ENCODE assay signal across 12 cellular contexts in the genomic region with DNA sequence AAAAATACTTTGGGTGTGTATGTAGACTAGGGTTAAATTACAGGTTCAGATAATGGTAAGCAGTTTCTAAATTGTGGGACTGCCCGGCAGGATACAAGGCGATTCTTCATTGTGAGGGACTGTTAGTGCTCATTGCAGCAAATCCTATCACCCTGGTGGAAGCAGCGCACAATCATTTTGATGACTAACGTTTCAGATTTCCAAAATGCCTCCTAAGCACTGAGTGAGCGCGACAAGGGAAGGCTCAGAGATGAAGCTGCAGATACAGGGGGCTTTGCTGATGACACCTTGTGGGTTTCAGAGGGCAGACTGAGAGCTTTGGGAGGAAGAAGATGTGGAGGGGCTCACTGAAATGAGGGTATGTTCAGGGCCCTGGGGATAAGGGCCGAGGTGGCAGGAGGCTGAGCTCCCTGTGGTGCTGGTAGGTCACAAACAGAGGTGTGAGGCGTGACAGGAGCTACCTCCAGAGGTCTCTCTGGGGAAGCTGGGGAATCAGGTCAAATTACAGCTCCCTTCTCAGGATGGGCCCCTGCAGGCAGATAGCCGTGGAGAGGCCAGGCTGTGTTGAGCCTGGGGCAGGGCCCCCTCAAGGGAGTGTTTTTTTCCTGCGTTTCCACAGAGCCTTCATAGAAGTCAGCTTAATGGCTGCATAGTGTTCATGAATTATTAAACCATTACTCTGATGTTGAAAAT.
DNase-seq lines count a peak whose midpoint lies in the region; ATAC-seq and TF ChIP-seq lines count a peak whose summit lies in the region.
"Had no signal": no experiment of that assay in that cellular context is flagged by ENCODE, and none has a peak within 500 bp of the region (broad histone marks: within the 10 kb centered on the region; RNA-seq: fewer than 3 reads in every experiment).

No MANE protein-coding gene starts in this region.

- 67% methylated on average over 10 of the region's 10 CpGs for WGBS in prostate gland

- no peak overlapping the region for H3K27ac ChIP-seq in prostate gland
- H3K27ac ChIP-seq: heart left ventricle, stomach had no signal

- no peak for TF ChIP-seq POLR2A in prostate gland (IDR thresholded peaks at IDR 0.05)

- no peak overlapping the region for H3K4me3 ChIP-seq in prostate gland
- H3K4me3 ChIP-seq: heart left ventricle, stomach had no signal

- H3K4me1 ChIP-seq in prostate gland (replicated peaks): no peaks in the 10 kb centered on the region
- H3K4me1 ChIP-seq: stomach had no signal

- peak; percentile 17 for DNase-seq in EL
- peak; percentile 12 for DNase-seq in HuH-7.5 (ENCODE audit: low spot score)
- DNase-seq in RKO (ENCODE audit: low spot score): peak; percentile 16
- DNase-seq in kidney tubule cell (ENCODE audit: low spot score): peak; percentile 19
- no peak for DNase-seq in prostate gland (ENCODE audit: low spot score)
- no peak for DNase-seq in stimulated activated CD4-positive, alpha-beta T cell treated with anti-CD3 and anti-CD28 coated beads, Interleukin-12 subunit alpha, Interleukin-12 subunit beta, amount 100 ng/mL, for 4 hours
- DNase-seq: CD4-positive, CD25-positive, alpha-beta regulatory T cell; heart left ventricle; left ventricle myocardium superior; stomach had no signal

- H3K36me3 ChIP-seq in prostate gland: no peaks in the 10 kb centered on the region
- H3K36me3 ChIP-seq: heart left ventricle, stomach had no signal

- H3K27me3 ChIP-seq in prostate gland (replicated peaks; ENCODE audit: insufficient read depth): no peaks in the 10 kb centered on the region

- intact Hi-C loops in prostate gland (cut with DNase I): no loop called here

- no peak for TF ChIP-seq CTCF in prostate gland (IDR thresholded peaks at IDR 0.05)

- no peak for ATAC-seq in HG02970 (IDR thresholded peaks at IDR 0.05; ENCODE audit: low FRiP score, unreplicated experiment)
- ATAC-seq: heart left ventricle; left ventricle myocardium superior; natural killer cell treated with Interleukin-12 subunit alpha and Interleukin-12 subunit beta and Interleukin-15 and Interleukin-18, amount 100 ng/mL, for 72 hours had no signal

- no peaks in the 10 kb centered on the region for H3K9me3 ChIP-seq in prostate gland
- H3K9me3 ChIP-seq: heart left ventricle, stomach had no signal

Comparison
In these comparisons a context has a peak if more than half of its experiments do, and no peak if none do; other contexts are left out.
1. DNase-seq: peak in EL (single experiment), HuH-7.5 (single experiment), RKO (single experiment) and kidney tubule cell (single experiment); none in prostate gland (single experiment) and stimulated activated CD4-positive, alpha-beta T cell treated with anti-CD3 and anti-CD28 coated beads, Interleukin-12 subunit alpha, Interleukin-12 subunit beta, amount 100 ng/mL, for 4 hours (single experiment).